8 cellular contexts compared by ENCODE assay signal in genomic region chr7:75915416-75916156, GRCh38. TPM values are rescaled to one million over a fixed set of nuclear protein-coding genes. Genes with fewer than 3 reads are reported as not detected.
A peak's percentile ranks its signal among the peaks of the same experiment; 100 is the strongest.
DNase-seq lines count a peak whose midpoint lies in the region; ATAC-seq, FAIRE-seq and TF ChIP-seq lines count a peak whose summit lies in the region.

No MANE protein-coding gene starts in this region.

- no peaks in the 10 kb centered on the region for H3K36me3 ChIP-seq in DOHH2 (ENCODE audit: control insufficient read depth, low read length)
- H3K36me3 ChIP-seq in RWPE2 (ENCODE audit: low read depth): no peaks in the 10 kb centered on the region
- peaks cover 0 to 2% of the 10 kb centered on the region in 2 donors for H3K36me3 ChIP-seq in left lung

- H3K4me2 ChIP-seq in DOHH2 (ENCODE audit: low read length): peak overlapping the region; percentile 95

- peaks cover 34% of the 10 kb centered on the region for H3K79me2 ChIP-seq in DOHH2 (ENCODE audit: control insufficient read depth, low read length)

- H3K9me2 ChIP-seq in DOHH2 (replicated peaks; ENCODE audit: control insufficient read depth, low read length): no peaks in the 10 kb centered on the region

- ATAC-seq in RWPE2 (ENCODE audit: low read depth) (peak; percentile 8; the same call in 1 of the 3 replicates), left lung (peak; percentile 14)
- peak; percentile 13 for ATAC-seq in central memory CD8-positive, alpha-beta T cell (replicated peaks; ENCODE audit: extremely low read depth, poor library complexity, severe bottlenecking)
- no peak for ATAC-seq in stimulated activated naive CD8-positive, alpha-beta T cell treated with anti-CD3 and anti-CD28 coated beads, Interleukin-15, Interleukin-2, amounts not matched to agents 100 U/mL and 50 U/mL, for 24 hours

- H3K4me1 ChIP-seq in DOHH2 (ENCODE audit: control insufficient read depth, low read length) (peaks cover 23% of the 10 kb centered on the region), RWPE2 (ENCODE audit: insufficient read depth, poor library complexity, severe bottlenecking) (no peaks in the 10 kb centered on the region), left lung (peaks cover 15 to 60% of the 10 kb centered on the region in 2 donors)

- peaks cover 3% of the 10 kb centered on the region; the same call in 1 of the 2 replicates for H3K27me3 Mint-ChIP-seq in HFFc6 (ENCODE audit: insufficient read depth)
- no peaks in the 10 kb centered on the region for H3K27me3 Mint-ChIP-seq in central memory CD8-positive, alpha-beta T cell

- H3K27me3 ChIP-seq in DOHH2 (ENCODE audit: control insufficient read depth, low read length): no peaks in the 10 kb centered on the region
- no peaks in the 10 kb centered on the region for H3K27me3 ChIP-seq in RWPE2 (ENCODE audit: insufficient read depth, poor library complexity, severe bottlenecking)
- H3K27me3 ChIP-seq in left lung: no peaks in the 10 kb centered on the region

- FAIRE-seq in GM19239 (lab: Jason Lieb, UNC): no peak

- no peaks in the 10 kb centered on the region for H3K36me3 Mint-ChIP-seq in HFFc6 (ENCODE audit: low read depth)
- peaks cover 23% of the 10 kb centered on the region for H3K36me3 Mint-ChIP-seq in central memory CD8-positive, alpha-beta T cell (ENCODE audit: insufficient read depth)

- H4K20me1 ChIP-seq in DOHH2 (ENCODE audit: control insufficient read depth, insufficient read depth, low read depth, low read length): peaks cover 5% of the 10 kb centered on the region; the same call in 1 of the 2 replicates

- H3K9me3 Mint-ChIP-seq in HFFc6: no peaks in the 10 kb centered on the region
- H3K9me3 Mint-ChIP-seq in central memory CD8-positive, alpha-beta T cell: no peaks in the 10 kb centered on the region

- peaks cover 24% of the 10 kb centered on the region for H3K4me1 Mint-ChIP-seq in HFFc6 (ENCODE audit: low read depth)
- H3K4me1 Mint-ChIP-seq in central memory CD8-positive, alpha-beta T cell: peaks cover 36% of the 10 kb centered on the region

- no peak for TF ChIP-seq CTCF in DOHH2 (IDR thresholded peaks at IDR 0.05; ENCODE audit: low read depth, low read length, poor library complexity, severe bottlenecking)
- TF ChIP-seq CTCF in HFFc6 (IDR thresholded peaks at IDR 0.05): no peak
- no peak for TF ChIP-seq CTCF in RWPE2 (IDR thresholded peaks at IDR 0.05; ENCODE audit: poor library complexity, severe bottlenecking)
- no peak for TF ChIP-seq CTCF in left lung (IDR thresholded peaks at IDR 0.05)

- H3K27ac ChIP-seq in DOHH2 (ENCODE audit: low read depth, low read length) (no peak overlapping the region), RWPE2 (ENCODE audit: poor library complexity, severe bottlenecking) (no peak overlapping the region), left lung (peak overlapping the region; percentile 72 to 88)

- H3K27ac Mint-ChIP-seq in HFFc6: peak overlapping the region; percentile 35
- H3K27ac Mint-ChIP-seq in central memory CD8-positive, alpha-beta T cell (ENCODE audit: low read depth): peak overlapping the region; percentile 92

- DNase-seq in HFFc6 (no peak), RWPE2 (ENCODE audit: low spot score) (no peak), left lung (peak; percentile 37 to 75), GOT3 (lab: John Stamatoyannopoulos, UW) (no peak), GM19239 (ENCODE audit: insufficient read length, low spot score) (no peak)
- DNase-seq in central memory CD8-positive, alpha-beta T cell (ENCODE audit: low spot score in 2 of 2): no peak
- peak; percentile 26 for DNase-seq in stimulated activated naive CD8-positive, alpha-beta T cell treated with anti-CD3 and anti-CD28 coated beads, Interleukin-15, Interleukin-2, amounts not matched to agents 100 U/mL and 50 U/mL, for 24 hours

- H3K9me3 ChIP-seq in DOHH2 (ENCODE audit: control insufficient read depth, insufficient read depth, low read length) (no peaks in the 10 kb centered on the region), RWPE2 (ENCODE audit: severe bottlenecking) (no peaks in the 10 kb centered on the region), left lung (no peaks in the 10 kb centered on the region)

- H3F3A ChIP-seq in DOHH2 (ENCODE audit: control insufficient read depth, insufficient read depth): 0 out of 2 replicates have a peak, but pooled peaks cover 3% of the 10 kb centered on the region

- H3K4me3 ChIP-seq in DOHH2 (ENCODE audit: low read length): peak overlapping the region; percentile 88
- peak overlapping the region; percentile 91 for H3K4me3 ChIP-seq in RWPE2 (ENCODE audit: severe bottlenecking)
- peak overlapping the region; percentile 82 to 84 for H3K4me3 ChIP-seq in left lung

- intact Hi-C loops in left lung (cut with DNase I): no loop called here

- peak overlapping the region; percentile 91 for H3K4me3 Mint-ChIP-seq in HFFc6
- peak overlapping the region; percentile 89 for H3K4me3 Mint-ChIP-seq in central memory CD8-positive, alpha-beta T cell

RNA-seq across cellular contexts. Expression of gene POR, which starts 0.6 kb away (rescaled TPM):
- 10 to 100 TPM; 48.2 to 69.3 (median 49.4) TPM for total RNA-seq in HFFc6 (2021; fragmentation: NEBNext Ultra II Directional; extraction: Animal tissue kit (Norgen Biotek cat#: 25700))
- total RNA-seq in left lung: 100 to 1,000 TPM; 206 to 210 TPM

RNA-seq across cellular contexts. Expression of gene RHBDD2, which starts 36.8 kb away (rescaled TPM):
- 10 to 100 TPM; 44.1 to 57.3 (median 47.3) TPM for total RNA-seq in HFFc6 (2021; fragmentation: NEBNext Ultra II Directional; extraction: Animal tissue kit (Norgen Biotek cat#: 25700))
- 10 to 100 TPM; 62.4 to 69.0 TPM for total RNA-seq in left lung

Comparison
In these comparisons a context has a peak if more than half of its experiments do, and no peak if none do; other contexts are left out.
1. H3K27ac ChIP-seq: peak in left lung (2 of 2); none in DOHH2 (single experiment) and RWPE2 (single experiment).
2. DNase-seq: peak in left lung (2 of 2) and stimulated activated naive CD8-positive, alpha-beta T cell treated with anti-CD3 and anti-CD28 coated beads, Interleukin-15, Interleukin-2, amounts not matched to agents 100 U/mL and 50 U/mL, for 24 hours (single experiment); none in HFFc6 (single experiment), RWPE2 (single experiment), central memory CD8-positive, alpha-beta T cell (0 of 2), GOT3 (single experiment) and GM19239 (single experiment).
3. Peak in every context shown above with its lines, with median percentiles within 50 percentile points of each other: H3K4me3 ChIP-seq.